In the genomic region with DNA sequence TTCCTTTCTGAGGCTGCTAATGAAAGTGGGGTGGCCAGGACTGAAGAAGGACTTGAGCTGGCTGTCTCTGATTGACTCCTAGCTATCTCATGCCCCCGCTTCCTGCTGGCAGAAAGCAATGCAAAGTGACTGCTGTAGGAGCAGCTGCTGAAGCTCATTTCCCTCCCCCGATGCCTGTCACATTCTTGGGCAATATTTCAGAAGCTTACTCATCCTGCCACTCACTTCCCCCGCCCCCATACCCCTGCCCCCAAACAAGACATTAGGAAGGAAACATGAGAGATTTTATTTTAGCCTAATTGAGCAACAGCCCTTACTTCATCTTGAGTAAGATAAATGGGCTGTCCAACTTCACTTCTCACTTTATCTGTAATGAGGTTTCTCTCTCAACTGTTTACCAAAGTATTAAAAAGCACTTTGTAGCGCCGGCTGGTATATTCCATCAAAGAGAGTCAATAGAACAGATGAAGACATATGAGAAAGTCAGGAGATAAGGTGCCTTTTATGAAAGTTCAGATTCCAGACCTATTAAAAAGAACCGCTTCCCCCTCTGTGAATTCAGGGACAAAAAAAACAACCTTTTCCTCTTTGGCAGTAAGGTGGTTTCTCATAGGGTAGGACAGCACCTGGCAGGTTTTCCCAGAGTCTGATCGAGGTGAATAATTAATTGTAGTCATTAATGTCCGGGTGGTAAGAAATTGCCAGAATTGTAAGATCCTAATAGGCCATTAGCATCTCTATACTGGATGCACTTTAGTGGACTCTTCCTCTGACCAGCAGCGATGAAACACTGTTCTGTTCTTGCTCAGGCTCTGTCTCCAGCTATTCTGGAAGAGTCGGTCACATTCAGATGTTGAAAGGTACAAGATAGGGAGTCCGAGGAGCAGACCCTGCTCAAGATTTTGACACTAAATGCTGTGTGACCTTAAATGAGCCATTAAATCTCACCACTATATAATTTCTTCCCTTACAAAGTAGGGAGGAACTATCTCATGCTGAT, we compare ENCODE assay signal across 1 cellular context.
TF ChIP-seq lines count a peak whose summit lies in the region.

No MANE protein-coding gene starts in this region.

TF ChIP-seq in HepG2, 621 proteins besides CTCF, POLR2A, EP300 and RAD21 (continued from another document and continues in another):
- TF ChIP-seq, protein P1, sequence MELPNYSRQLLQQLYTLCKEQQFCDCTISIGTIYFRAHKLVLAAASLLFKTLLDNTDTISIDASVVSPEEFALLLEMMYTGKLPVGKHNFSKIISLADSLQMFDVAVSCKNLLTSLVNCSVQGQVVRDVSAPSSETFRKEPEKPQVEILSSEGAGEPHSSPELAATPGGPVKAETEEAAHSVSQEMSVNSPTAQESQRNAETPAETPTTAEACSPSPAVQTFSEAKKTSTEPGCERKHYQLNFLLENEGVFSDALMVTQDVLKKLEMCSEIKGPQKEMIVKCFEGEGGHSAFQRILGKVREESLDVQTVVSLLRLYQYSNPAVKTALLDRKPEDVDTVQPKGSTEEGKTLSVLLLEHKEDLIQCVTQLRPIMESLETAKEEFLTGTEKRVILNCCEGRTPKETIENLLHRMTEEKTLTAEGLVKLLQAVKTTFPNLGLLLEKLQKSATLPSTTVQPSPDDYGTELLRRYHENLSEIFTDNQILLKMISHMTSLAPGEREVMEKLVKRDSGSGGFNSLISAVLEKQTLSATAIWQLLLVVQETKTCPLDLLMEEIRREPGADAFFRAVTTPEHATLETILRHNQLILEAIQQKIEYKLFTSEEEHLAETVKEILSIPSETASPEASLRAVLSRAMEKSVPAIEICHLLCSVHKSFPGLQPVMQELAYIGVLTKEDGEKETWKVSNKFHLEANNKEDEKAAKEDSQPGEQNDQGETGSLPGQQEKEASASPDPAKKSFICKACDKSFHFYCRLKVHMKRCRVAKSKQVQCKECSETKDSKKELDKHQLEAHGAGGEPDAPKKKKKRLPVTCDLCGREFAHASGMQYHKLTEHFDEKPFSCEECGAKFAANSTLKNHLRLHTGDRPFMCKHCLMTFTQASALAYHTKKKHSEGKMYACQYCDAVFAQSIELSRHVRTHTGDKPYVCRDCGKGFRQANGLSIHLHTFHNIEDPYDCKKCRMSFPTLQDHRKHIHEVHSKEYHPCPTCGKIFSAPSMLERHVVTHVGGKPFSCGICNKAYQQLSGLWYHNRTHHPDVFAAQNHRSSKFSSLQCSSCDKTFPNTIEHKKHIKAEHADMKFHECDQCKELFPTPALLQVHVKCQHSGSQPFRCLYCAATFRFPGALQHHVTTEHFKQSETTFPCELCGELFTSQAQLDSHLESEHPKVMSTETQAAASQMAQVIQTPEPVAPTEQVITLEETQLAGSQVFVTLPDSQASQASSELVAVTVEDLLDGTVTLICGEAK (IDR thresholded peaks at IDR 0.05), result no peak
- TF ChIP-seq, protein P1 (CRISPR knock-in tag; IDR thresholded peaks at IDR 0.05), result no peak
- TF ChIP-seq, protein P2, sequence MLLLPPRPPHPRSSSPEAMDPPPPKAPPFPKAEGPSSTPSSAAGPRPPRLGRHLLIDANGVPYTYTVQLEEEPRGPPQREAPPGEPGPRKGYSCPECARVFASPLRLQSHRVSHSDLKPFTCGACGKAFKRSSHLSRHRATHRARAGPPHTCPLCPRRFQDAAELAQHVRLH (CRISPR knock-in tag; IDR thresholded peaks at IDR 0.05; ENCODE audit: borderline replicate concordance, low read depth), result no peak
- TF ChIP-seq, protein P3, sequence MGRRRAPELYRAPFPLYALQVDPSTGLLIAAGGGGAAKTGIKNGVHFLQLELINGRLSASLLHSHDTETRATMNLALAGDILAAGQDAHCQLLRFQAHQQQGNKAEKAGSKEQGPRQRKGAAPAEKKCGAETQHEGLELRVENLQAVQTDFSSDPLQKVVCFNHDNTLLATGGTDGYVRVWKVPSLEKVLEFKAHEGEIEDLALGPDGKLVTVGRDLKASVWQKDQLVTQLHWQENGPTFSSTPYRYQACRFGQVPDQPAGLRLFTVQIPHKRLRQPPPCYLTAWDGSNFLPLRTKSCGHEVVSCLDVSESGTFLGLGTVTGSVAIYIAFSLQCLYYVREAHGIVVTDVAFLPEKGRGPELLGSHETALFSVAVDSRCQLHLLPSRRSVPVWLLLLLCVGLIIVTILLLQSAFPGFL (CRISPR knock-in tag; IDR thresholded peaks at IDR 0.05), result no peak
- TF ChIP-seq SETDB1 (CRISPR knock-in tag; IDR thresholded peaks at IDR 0.05; ENCODE audit: borderline replicate concordance) (no peak), ZNF367 (CRISPR knock-in tag; IDR thresholded peaks at IDR 0.05; ENCODE audit: borderline replicate concordance) (no peak), BRCA1 (CRISPR knock-in tag; IDR thresholded peaks at IDR 0.05) (no peak), ZNF749 (CRISPR knock-in tag; IDR thresholded peaks at IDR 0.05; ENCODE audit: borderline replicate concordance) (no peak), NR2F1 (CRISPR knock-in tag; IDR thresholded peaks at IDR 0.05) (0 out of 4 replicates have a peak, but pooled peaks of 1 of the 2 experiments have one; percentile 35), ZNF629 (CRISPR knock-in tag; conservative IDR thresholded peaks at IDR 0.05) (no peak), ZBTB38 (CRISPR knock-in tag; IDR thresholded peaks at IDR 0.05) (no peak), MED8 (CRISPR knock-in tag; IDR thresholded peaks at IDR 0.05; ENCODE audit: insufficient replicate concordance) (peak; percentile 79), ZNF557 (CRISPR knock-in tag; IDR thresholded peaks at IDR 0.05) (no peak), JDP2 (CRISPR knock-in tag; IDR thresholded peaks at IDR 0.05; ENCODE audit: borderline replicate concordance) (no peak; the same call in 1 of the 2 replicates), RXRB (CRISPR knock-in tag; IDR thresholded peaks at IDR 0.05; ENCODE audit: borderline replicate concordance) (peak; percentile 40; the same call in 1 of the 2 replicates), RNF2 (conservative IDR thresholded peaks at IDR 0.05; ENCODE audit: low read depth) (no peak), ZC3H4 (CRISPR knock-in tag; IDR thresholded peaks at IDR 0.05; ENCODE audit: borderline replicate concordance) (0 out of 2 replicates have a peak, but pooled peaks have one; percentile 40), KMT2B (CRISPR knock-in tag; IDR thresholded peaks at IDR 0.05) (no peak), SAFB2 (CRISPR knock-in tag; IDR thresholded peaks at IDR 0.05; ENCODE audit: borderline replicate concordance, low read depth) (no peak), ZFX (CRISPR knock-in tag; IDR thresholded peaks at IDR 0.05; ENCODE audit: low read depth) (no peak), FOXC1 (CRISPR knock-in tag; IDR thresholded peaks at IDR 0.05; ENCODE audit: borderline replicate concordance) (no peak), FOXA1 (IDR thresholded peaks at IDR 0.05) (peak; percentile 70), FOXA1 (CRISPR knock-in tag; IDR thresholded peaks at IDR 0.05) (peak; percentile 93), ZZZ3 (CRISPR knock-in tag; IDR thresholded peaks at IDR 0.05; ENCODE audit: borderline replicate concordance) (no peak), PAF1 (CRISPR knock-in tag; IDR thresholded peaks at IDR 0.05) (no peak), POLR2AphosphoS2 (IDR thresholded peaks at IDR 0.05; ENCODE audit: low read depth, low read length) (no peak), CBX5 (CRISPR knock-in tag; IDR thresholded peaks at IDR 0.05; ENCODE audit: borderline replicate concordance) (no peak), MTF2 (CRISPR knock-in tag; IDR thresholded peaks at IDR 0.05; ENCODE audit: borderline replicate concordance) (no peak), AHR (CRISPR knock-in tag; IDR thresholded peaks at IDR 0.05) (no peak), BCL6 (CRISPR knock-in tag; IDR thresholded peaks at IDR 0.05) (peak; percentile 92)
- TF ChIP-seq, protein P4, sequence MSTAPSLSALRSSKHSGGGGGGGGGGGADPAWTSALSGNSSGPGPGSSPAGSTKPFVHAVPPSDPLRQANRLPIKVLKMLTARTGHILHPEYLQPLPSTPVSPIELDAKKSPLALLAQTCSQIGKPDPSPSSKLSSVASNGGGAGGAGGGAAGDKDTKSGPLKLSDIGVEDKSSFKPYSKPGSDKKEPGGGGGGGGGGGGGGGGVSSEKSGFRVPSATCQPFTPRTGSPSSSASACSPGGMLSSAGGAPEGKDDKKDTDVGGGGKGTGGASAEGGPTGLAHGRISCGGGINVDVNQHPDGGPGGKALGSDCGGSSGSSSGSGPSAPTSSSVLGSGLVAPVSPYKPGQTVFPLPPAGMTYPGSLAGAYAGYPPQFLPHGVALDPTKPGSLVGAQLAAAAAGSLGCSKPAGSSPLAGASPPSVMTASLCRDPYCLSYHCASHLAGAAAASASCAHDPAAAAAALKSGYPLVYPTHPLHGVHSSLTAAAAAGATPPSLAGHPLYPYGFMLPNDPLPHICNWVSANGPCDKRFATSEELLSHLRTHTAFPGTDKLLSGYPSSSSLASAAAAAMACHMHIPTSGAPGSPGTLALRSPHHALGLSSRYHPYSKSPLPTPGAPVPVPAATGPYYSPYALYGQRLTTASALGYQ (CRISPR knock-in tag; IDR thresholded peaks at IDR 0.05), result peak; percentile 97
- TF ChIP-seq, protein P5, sequence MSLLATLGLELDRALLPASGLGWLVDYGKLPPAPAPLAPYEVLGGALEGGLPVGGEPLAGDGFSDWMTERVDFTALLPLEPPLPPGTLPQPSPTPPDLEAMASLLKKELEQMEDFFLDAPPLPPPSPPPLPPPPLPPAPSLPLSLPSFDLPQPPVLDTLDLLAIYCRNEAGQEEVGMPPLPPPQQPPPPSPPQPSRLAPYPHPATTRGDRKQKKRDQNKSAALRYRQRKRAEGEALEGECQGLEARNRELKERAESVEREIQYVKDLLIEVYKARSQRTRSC (CRISPR knock-in tag; IDR thresholded peaks at IDR 0.05; ENCODE audit: low read depth), result no peak
- TF ChIP-seq, protein P6, sequence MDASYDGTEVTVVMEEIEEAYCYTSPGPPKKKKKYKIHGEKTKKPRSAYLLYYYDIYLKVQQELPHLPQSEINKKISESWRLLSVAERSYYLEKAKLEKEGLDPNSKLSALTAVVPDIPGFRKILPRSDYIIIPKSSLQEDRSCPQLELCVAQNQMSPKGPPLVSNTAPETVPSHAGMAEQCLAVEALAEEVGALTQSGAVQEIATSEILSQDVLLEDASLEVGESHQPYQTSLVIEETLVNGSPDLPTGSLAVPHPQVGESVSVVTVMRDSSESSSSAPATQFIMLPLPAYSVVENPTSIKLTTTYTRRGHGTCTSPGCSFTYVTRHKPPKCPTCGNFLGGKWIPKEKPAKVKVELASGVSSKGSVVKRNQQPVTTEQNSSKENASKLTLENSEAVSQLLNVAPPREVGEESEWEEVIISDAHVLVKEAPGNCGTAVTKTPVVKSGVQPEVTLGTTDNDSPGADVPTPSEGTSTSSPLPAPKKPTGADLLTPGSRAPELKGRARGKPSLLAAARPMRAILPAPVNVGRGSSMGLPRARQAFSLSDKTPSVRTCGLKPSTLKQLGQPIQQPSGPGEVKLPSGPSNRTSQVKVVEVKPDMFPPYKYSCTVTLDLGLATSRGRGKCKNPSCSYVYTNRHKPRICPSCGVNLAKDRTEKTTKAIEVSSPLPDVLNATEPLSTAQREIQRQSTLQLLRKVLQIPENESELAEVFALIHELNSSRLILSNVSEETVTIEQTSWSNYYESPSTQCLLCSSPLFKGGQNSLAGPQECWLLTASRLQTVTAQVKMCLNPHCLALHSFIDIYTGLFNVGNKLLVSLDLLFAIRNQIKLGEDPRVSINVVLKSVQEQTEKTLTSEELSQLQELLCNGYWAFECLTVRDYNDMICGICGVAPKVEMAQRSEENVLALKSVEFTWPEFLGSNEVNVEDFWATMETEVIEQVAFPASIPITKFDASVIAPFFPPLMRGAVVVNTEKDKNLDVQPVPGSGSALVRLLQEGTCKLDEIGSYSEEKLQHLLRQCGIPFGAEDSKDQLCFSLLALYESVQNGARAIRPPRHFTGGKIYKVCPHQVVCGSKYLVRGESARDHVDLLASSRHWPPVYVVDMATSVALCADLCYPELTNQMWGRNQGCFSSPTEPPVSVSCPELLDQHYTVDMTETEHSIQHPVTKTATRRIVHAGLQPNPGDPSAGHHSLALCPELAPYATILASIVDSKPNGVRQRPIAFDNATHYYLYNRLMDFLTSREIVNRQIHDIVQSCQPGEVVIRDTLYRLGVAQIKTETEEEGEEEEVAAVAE (CRISPR knock-in tag; IDR thresholded peaks at IDR 0.05; ENCODE audit: borderline replicate concordance), result peak; percentile 90
- TF ChIP-seq, protein P7, sequence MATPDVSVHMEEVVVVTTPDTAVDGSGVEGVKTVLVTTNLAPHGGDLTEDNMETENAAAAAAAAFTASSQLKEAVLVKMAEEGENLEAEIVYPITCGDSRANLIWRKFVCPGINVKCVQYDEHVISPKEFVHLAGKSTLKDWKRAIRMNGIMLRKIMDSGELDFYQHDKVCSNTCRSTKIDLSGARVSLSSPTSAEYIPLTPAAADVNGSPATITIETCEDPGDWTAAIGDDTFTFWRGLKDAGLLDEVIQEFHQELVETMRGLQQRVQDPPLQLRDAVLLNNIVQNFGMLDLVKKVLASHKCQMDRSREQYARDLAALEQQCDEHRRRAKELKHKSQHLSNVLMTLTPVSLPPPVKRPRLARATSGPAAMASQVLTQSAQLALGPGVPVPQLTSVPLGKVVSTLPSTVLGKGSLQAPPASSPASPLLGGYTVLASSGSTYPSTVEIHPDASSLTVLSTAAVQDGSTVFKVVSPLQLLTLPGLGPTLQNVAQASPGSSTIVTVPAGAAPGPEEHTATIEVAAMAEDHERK (CRISPR knock-in tag; IDR thresholded peaks at IDR 0.05; ENCODE audit: low read depth), result no peak
